Comparison of ENCODE assay signal across 11 cellular contexts in genomic region chr4:144645102-144645469, GRCh38. TPM values are rescaled to one million over a fixed set of nuclear protein-coding genes. Genes with fewer than 3 reads are reported as not detected.
A peak's percentile ranks its signal among the peaks of the same experiment; 100 is the strongest.
DNase-seq lines count a peak whose midpoint lies in the region; ATAC-seq and TF ChIP-seq lines count a peak whose summit lies in the region.
"Had no signal": no experiment of that assay in that cellular context is flagged by ENCODE, and none has a peak within 500 bp of the region (broad histone marks: within the 10 kb centered on the region; RNA-seq: fewer than 3 reads in every experiment).

No MANE protein-coding gene starts in this region.

- no peaks in the 10 kb centered on the region for H3K9me3 ChIP-seq in tibial nerve
- H3K9me3 ChIP-seq: BE2C had no signal

- H3K27me3 ChIP-seq in tibial nerve, result peaks cover 0 to 6% of the 10 kb centered on the region in 2 donors

- H3K4me1 Mint-ChIP-seq in activated T-cell treated with anti-CD3 and anti-CD28 coated beads, Interleukin-2, amount 50 U/mL, for 24 hours (ENCODE audit: low read depth), result peaks cover 20% of the 10 kb centered on the region
- H3K4me1 Mint-ChIP-seq in mesothelial cell of epicardium, result peaks cover 24% of the 10 kb centered on the region

- 29 to 32% methylated on average over 17 to 22 of the region's 22 CpGs for WGBS in tibial nerve, 2 donors

- no peak for ATAC-seq in GM21529 (IDR thresholded peaks at IDR 0.05; ENCODE audit: unreplicated experiment)

- no peak for DNase-seq in activated T-cell treated with anti-CD3 and anti-CD28 coated beads, Interleukin-2, amount 50 U/mL, for 24 hours
- no peak for DNase-seq in activated T-cell treated with anti-CD3 and anti-CD28 coated beads for 4 hours
- peak; percentile 19 for DNase-seq in choroid plexus epithelial cell (ENCODE audit: low read depth)
- no peak for DNase-seq in mesothelial cell of epicardium (ENCODE audit: low spot score in 2 of 2, unreplicated experiment in 2 of 2)
- DNase-seq in tibial nerve (ENCODE audit: low spot score in 2 of 2), result peak in 1 of 2 donors; percentile 7
- DNase-seq in DMS 273 (lab: John Stamatoyannopoulos, UW; ENCODE audit: unreplicated experiment), result no peak
- DNase-seq in SIG-M5 treated with dmso at 0.1 percent for 504 hours (lab: John Stamatoyannopoulos, UW; ENCODE audit: unreplicated experiment), result no peak
- DNase-seq: BE2C, PC-9 had no signal

- peak overlapping the region; percentile 12 for H3K4me3 Mint-ChIP-seq in activated T-cell treated with anti-CD3 and anti-CD28 coated beads, Interleukin-2, amount 50 U/mL, for 24 hours
- peak overlapping the region; percentile 65 for H3K4me3 Mint-ChIP-seq in mesothelial cell of epicardium
- H3K4me3 Mint-ChIP-seq: activated naive CD4-positive, alpha-beta T cell treated with anti-CD3 and anti-CD28 coated beads, Interleukin-2, amount 10 ng/mL, durations not matched to agents 7 days and 5 days had no signal

- peak overlapping the region; percentile 37 to 80 (median 74) for H3K27ac ChIP-seq in tibial nerve
- H3K27ac ChIP-seq: PC-9 had no signal

- peak overlapping the region; percentile 70 for H3K4me3 ChIP-seq in choroid plexus epithelial cell (ENCODE audit: low read depth, low read length)
- H3K4me3 ChIP-seq in tibial nerve, result peak overlapping the region; percentile 48 to 66 (median 57)
- H3K4me3 ChIP-seq: PC-9 had no signal

- TF ChIP-seq POLR2A in tibial nerve (IDR thresholded peaks at IDR 0.05), result no peak

- no peaks in the 10 kb centered on the region for H3K9me3 Mint-ChIP-seq in activated T-cell treated with anti-CD3 and anti-CD28 coated beads, Interleukin-2, amount 50 U/mL, for 24 hours
- H3K9me3 Mint-ChIP-seq in mesothelial cell of epicardium, result no peaks in the 10 kb centered on the region
- H3K9me3 Mint-ChIP-seq: activated naive CD4-positive, alpha-beta T cell treated with anti-CD3 and anti-CD28 coated beads, Interleukin-2, amount 10 ng/mL, durations not matched to agents 7 days and 5 days had no signal

- H3K4me1 ChIP-seq in tibial nerve, result peaks cover 0 to 30% (median 5%) of the 10 kb centered on the region in 4 donors
- H3K4me1 ChIP-seq: BE2C had no signal

- peaks cover 54% of the 10 kb centered on the region for H3K27me3 Mint-ChIP-seq in activated T-cell treated with anti-CD3 and anti-CD28 coated beads, Interleukin-2, amount 50 U/mL, for 24 hours
- H3K27me3 Mint-ChIP-seq in mesothelial cell of epicardium (ENCODE audit: low read depth), result peaks cover 35% of the 10 kb centered on the region

- TF ChIP-seq CTCF in choroid plexus epithelial cell (conservative IDR thresholded peaks at IDR 0.05; ENCODE audit: low read depth, low read length) (no peak), mesothelial cell of epicardium (IDR thresholded peaks at IDR 0.05; ENCODE audit: unreplicated experiment) (no peak), tibial nerve (IDR thresholded peaks at IDR 0.05) (peak in 1 of 5 experiments; percentile 3)

- H3K27ac Mint-ChIP-seq in activated T-cell treated with anti-CD3 and anti-CD28 coated beads, Interleukin-2, amount 50 U/mL, for 24 hours, result no peak overlapping the region
- no peak overlapping the region for H3K27ac Mint-ChIP-seq in mesothelial cell of epicardium
- H3K27ac Mint-ChIP-seq: activated naive CD4-positive, alpha-beta T cell treated with anti-CD3 and anti-CD28 coated beads, Interleukin-2, amount 10 ng/mL, durations not matched to agents 7 days and 5 days had no signal

- no peaks in the 10 kb centered on the region for H3K36me3 ChIP-seq in tibial nerve
- H3K36me3 ChIP-seq: BE2C had no signal

- TF ChIP-seq EP300 in tibial nerve (IDR thresholded peaks at IDR 0.05), result no peak

- H3K36me3 Mint-ChIP-seq in activated T-cell treated with anti-CD3 and anti-CD28 coated beads, Interleukin-2, amount 50 U/mL, for 24 hours (ENCODE audit: low read depth), result no peaks in the 10 kb centered on the region
- H3K36me3 Mint-ChIP-seq in mesothelial cell of epicardium, result no peaks in the 10 kb centered on the region
- H3K36me3 Mint-ChIP-seq: activated naive CD4-positive, alpha-beta T cell treated with anti-CD3 and anti-CD28 coated beads, Interleukin-2, amount 10 ng/mL, durations not matched to agents 7 days and 5 days had no signal

RNA-seq across cellular contexts. Expression of gene HHIP, which starts 0.9 kb away (rescaled TPM):
- total RNA-seq in mesothelial cell of epicardium (3.5 to 4.0 TPM (median 3.5 TPM) in 3 replicates), tibial nerve (1 to 10 TPM in 3 of 4 donors, under 1 TPM in 1; 0.60 to 5.3 (median 2.6) TPM)
- total RNA-seq: PC-9 had no signal
